In the genomic region with DNA sequence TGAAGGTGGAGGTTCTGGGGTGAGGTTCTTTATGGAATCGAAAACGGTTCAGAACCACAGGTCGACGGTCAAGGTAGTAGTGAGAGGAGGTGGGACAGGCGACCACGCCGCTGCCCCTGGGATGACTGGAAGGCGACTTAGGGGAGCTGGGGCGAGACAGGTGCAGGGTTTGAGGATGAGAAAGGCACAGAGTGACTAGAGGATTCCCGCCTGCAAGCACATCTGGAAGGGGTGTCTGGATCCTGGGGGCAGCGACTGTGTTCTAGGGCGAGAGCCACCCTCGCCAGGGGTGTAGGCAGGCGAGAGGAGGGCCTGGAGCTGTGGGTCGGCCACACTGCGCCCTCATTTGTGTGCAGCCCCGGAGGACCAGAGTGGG, we compare ENCODE assay signal across 10 cellular contexts. TPM values are rescaled to one million over a fixed set of nuclear protein-coding genes. Genes with fewer than 3 reads are reported as not detected.
A peak's percentile ranks its signal among the peaks of the same experiment; 100 is the strongest.
DNase-seq lines count a peak whose midpoint lies in the region; TF ChIP-seq lines count a peak whose summit lies in the region.
"Had no signal": no experiment of that assay in that cellular context is flagged by ENCODE, and none has a peak within 500 bp of the region (broad histone marks: within the 10 kb centered on the region; RNA-seq: fewer than 3 reads in every experiment).

No MANE protein-coding gene starts in this region.

- no peak for DNase-seq in activated CD4-positive, alpha-beta T cell treated with anti-CD3 and anti-CD28 coated beads, Interleukin-2, amount 10 ng/mL, durations not matched to agents 7 days and 5 days
- DNase-seq in activated CD4-positive, alpha-beta T cell treated with anti-CD3 and anti-CD28 coated beads, Interleukin-2, amount 50 U/mL, for 4 hours: no peak
- DNase-seq in stomach (no peak), SIG-M5 treated with dmso at 0.1 percent for 504 hours (lab: John Stamatoyannopoulos, UW; ENCODE audit: unreplicated experiment) (no peak), G401 (ENCODE audit: low spot score) (no peak), ureter (ENCODE audit: low spot score) (no peak)

- peaks cover 20% of the 10 kb centered on the region for H3K27me3 Mint-ChIP-seq in activated CD4-positive, alpha-beta T cell treated with anti-CD3 and anti-CD28 coated beads, Interleukin-2, amount 10 ng/mL, durations not matched to agents 7 days and 5 days

- no peaks in the 10 kb centered on the region for H3K9me3 Mint-ChIP-seq in activated CD4-positive, alpha-beta T cell treated with anti-CD3 and anti-CD28 coated beads, Interleukin-2, amount 10 ng/mL, durations not matched to agents 7 days and 5 days

- H3K4me1 ChIP-seq in iPS-20b (ENCODE audit: insufficient read depth, low read length): no peaks in the 10 kb centered on the region
- peaks cover 17 to 39% (median 25%) of the 10 kb centered on the region in 4 donors for H3K4me1 ChIP-seq in stomach

- WGBS in stomach, 5 donors: 63 to 70% (median 67%) methylated on average over 15 to 17 of the region's 17 CpGs

- H3K27me3 ChIP-seq in iPS-20b (ENCODE audit: insufficient read depth, low read length) (peaks cover 66% of the 10 kb centered on the region), stomach (peaks cover 0 to 71% (median 0%) of the 10 kb centered on the region in 3 donors)

- no peaks in the 10 kb centered on the region for H3K9me3 ChIP-seq in iPS-20b (ENCODE audit: insufficient read depth, low read depth, low read length)
- H3K9me3 ChIP-seq in stomach: no peaks in the 10 kb centered on the region

- intact Hi-C loops in stomach (cut with DNase I; ENCODE audit: low total_unique reads): no loop called here

- H3K27ac Mint-ChIP-seq in activated CD4-positive, alpha-beta T cell treated with anti-CD3 and anti-CD28 coated beads, Interleukin-2, amount 10 ng/mL, durations not matched to agents 7 days and 5 days: peak overlapping the region; percentile 74

- in situ Hi-C loops in G401 (cut with HindIII; ENCODE audit: low sequenced_read_pairs): no loop called here

- no peak overlapping the region for H3K9ac ChIP-seq in iPS-20b (ENCODE audit: low read depth, low read length)

- POLR2A ChIA-PET in activated CD4-positive, alpha-beta T cell treated with anti-CD3 and anti-CD28 coated beads, Interleukin-2, amount 10 ng/mL, durations not matched to agents 7 days and 5 days (lab: Charles Lee): no interaction called here

- H3K36me3 Mint-ChIP-seq in activated CD4-positive, alpha-beta T cell treated with anti-CD3 and anti-CD28 coated beads, Interleukin-2, amount 10 ng/mL, durations not matched to agents 7 days and 5 days (ENCODE audit: low read depth): peaks cover 4% of the 10 kb centered on the region

- peaks cover 49% of the 10 kb centered on the region for H3K4me1 Mint-ChIP-seq in activated CD4-positive, alpha-beta T cell treated with anti-CD3 and anti-CD28 coated beads, Interleukin-2, amount 10 ng/mL, durations not matched to agents 7 days and 5 days

- H3K4me3 ChIP-seq in iPS-20b (ENCODE audit: low read length): peak overlapping the region; percentile 78; the same call in 1 of the 2 replicates
- H3K4me3 ChIP-seq in stomach: peak overlapping the region; percentile 61 to 90 (median 68)

- peak overlapping the region; percentile 69 for H3K4me3 Mint-ChIP-seq in activated CD4-positive, alpha-beta T cell treated with anti-CD3 and anti-CD28 coated beads, Interleukin-2, amount 10 ng/mL, durations not matched to agents 7 days and 5 days

- TF ChIP-seq POLR2A in stomach (IDR thresholded peaks at IDR 0.05): no peak

- no peaks in the 10 kb centered on the region for H3K36me3 ChIP-seq in iPS-20b (ENCODE audit: insufficient read depth, low read depth, low read length)
- H3K36me3 ChIP-seq in stomach: no peaks in the 10 kb centered on the region

- TF ChIP-seq CTCF in VCaP (conservative IDR thresholded peaks at IDR 0.05) (no peak), stomach (IDR thresholded peaks at IDR 0.05) (no peak)

- no peak for TF ChIP-seq EP300 in stomach (IDR thresholded peaks at IDR 0.05)

- H3K27ac ChIP-seq in VCaP (peak overlapping the region; percentile 74), iPS-20b (ENCODE audit: low read length) (no peak overlapping the region), stomach (peak overlapping the region in 3 of 5 donors; percentile 18 to 75 (median 73))
- H3K27ac ChIP-seq: epithelial cell of prostate had no signal

- CTCF ChIA-PET in activated CD4-positive, alpha-beta T cell treated with anti-CD3 and anti-CD28 coated beads, Interleukin-2, amount 10 ng/mL, durations not matched to agents 7 days and 5 days (lab: Charles Lee): no interaction called here

RNA-seq across cellular contexts. Expression of a gene that starts 0.5 kb away (rescaled TPM):
- 1 to 10 TPM; 6.5 to 6.7 TPM for total RNA-seq in activated CD4-positive, alpha-beta T cell treated with anti-CD3 and anti-CD28 coated beads, Interleukin-2, amount 10 ng/mL, durations not matched to agents 7 days and 5 days
- total RNA-seq in stomach (10 to 100 TPM in 1 of 5 donors, 1 to 10 TPM in 4; 2.2 to 13.8 (median 5.8) TPM), ureter (32.0 TPM)
- 1 to 10 TPM; 3.2 to 7.3 (median 3.4) TPM for polyA plus RNA-seq in stomach
- not detected in 2 replicates for total RNA-seq in G401 (2014; rRNA removed; shearing (Covaris generic))

RNA-seq across cellular contexts. Expression of a gene that starts 26.8 kb away (rescaled TPM):
- total RNA-seq in activated CD4-positive, alpha-beta T cell treated with anti-CD3 and anti-CD28 coated beads, Interleukin-2, amount 10 ng/mL, durations not matched to agents 7 days and 5 days: under 1 TPM; 0.10 to 0.12 TPM
- 1 to 10 TPM in 1 of 5 donors, under 1 TPM in 1, not detected in 3; 0.73 to 2.3 TPM for total RNA-seq in stomach
- 1 to 10 TPM in 1 of 3 donors, not detected in 2; 1.6 TPM for polyA plus RNA-seq in stomach
- total RNA-seq in G401 (2014; rRNA removed; shearing (Covaris generic)): 2.8 and 4.7 TPM in 2 replicates
- total RNA-seq in ureter: 14.5 TPM
- total RNA-seq: M059J had no signal
